In genomic region chr12:69824956-69825355, GRCh38 we compare ENCODE assay signal across 25 cellular contexts. TPM values are rescaled to one million over a fixed set of nuclear protein-coding genes. Genes with fewer than 3 reads are reported as not detected.
DNase-seq lines count a peak whose midpoint lies in the region; ATAC-seq, FAIRE-seq and TF ChIP-seq lines count a peak whose summit lies in the region.
"Had no signal": no experiment of that assay in that cellular context is flagged by ENCODE, and none has a peak within 500 bp of the region (broad histone marks: within the 10 kb centered on the region; RNA-seq: fewer than 3 reads in every experiment).

TSS of gene MYRFL (plus strand) at chr12:69825227. CDS start at chr12:69825518, 291 bp downstream.

- H3K4me2 ChIP-seq in SK-N-SH (no peak within 1 kb of the TSS), HepG2 (ENCODE audit: low read depth, low read length) (no peak within 1 kb of the TSS)
- H3K4me2 ChIP-seq: BLaER1 had no signal

- no peak within 1 kb of the TSS for H2AFZ ChIP-seq in SK-N-SH (ENCODE audit: low read depth)
- H2AFZ ChIP-seq in HepG2 (ENCODE audit: low read length): no peak within 1 kb of the TSS

- no TSS peak for BruUV-seq in HepG2 (replicated peaks; lab: Mats Ljungman, UMichigan)

- no peak within 1 kb of the TSS for H3K4me3 ChIP-seq in SK-N-SH (ENCODE audit: low read depth in 2 of 2, low read length in 1 of 2)
- H3K4me3 ChIP-seq in mucosa of descending colon: no peak within 1 kb of the TSS
- no peak within 1 kb of the TSS for H3K4me3 ChIP-seq in HepG2 (replicated peaks in 1 of 3; ENCODE audit: insufficient read depth in 1 of 3, low read depth in 2 of 3, low read length in 3 of 3)
- H3K4me3 ChIP-seq: BLaER1, HAP-1 had no signal

- TF ChIP-seq RAD21 in SK-N-SH (IDR thresholded peaks at IDR 0.05; ENCODE audit: low read length) (no peak), HepG2 (CRISPR knock-in tag; IDR thresholded peaks at IDR 0.05) (no peak)

- H3K27ac ChIP-seq in SK-N-SH (ENCODE audit: low read depth in 2 of 2, low read length in 1 of 2): no peak within 1 kb of the TSS
- H3K27ac ChIP-seq in HepG2 (ENCODE audit: extremely low read length, insufficient read depth, low read length): no peak within 1 kb of the TSS
- H3K27ac ChIP-seq: 22Rv1, BLaER1, C4-2B had no signal

- FAIRE-seq in frontal cortex (lab: Jason Lieb, UNC): peak; percentile 39
- FAIRE-seq in HepG2 (lab: Jason Lieb, UNC): no peak
- FAIRE-seq: A204.1, G401.6, GM12892, H54 had no signal

- no peak for TF ChIP-seq EP300 in SK-N-SH (IDR thresholded peaks at IDR 0.05; ENCODE audit: borderline replicate concordance in 1 of 2, low read depth in 1 of 2, low read length in 1 of 2)
- TF ChIP-seq EP300 in HepG2 (IDR thresholded peaks at IDR 0.05; ENCODE audit: low read depth in 2 of 2, low read length in 2 of 2): no peak
- no peak for TF ChIP-seq EP300 in HepG2 (CRISPR knock-in tag; IDR thresholded peaks at IDR 0.05; ENCODE audit: borderline replicate concordance)

- H3K36me3 ChIP-seq in SK-N-SH (replicated peaks in 1 of 2; ENCODE audit: control insufficient read depth in 1 of 2, insufficient read depth in 2 of 2, low read length in 1 of 2) (no peaks in the 10 kb centered on the region), mucosa of descending colon (ENCODE audit: low read depth) (no peaks in the 10 kb centered on the region), HepG2 (replicated peaks in 1 of 2; ENCODE audit: control insufficient read depth in 1 of 2, insufficient read depth in 2 of 2, low read length in 2 of 2) (no peaks in the 10 kb centered on the region)
- H3K36me3 ChIP-seq: BLaER1, HAP-1 had no signal

- H3F3A ChIP-seq in SK-N-SH (replicated peaks; ENCODE audit: insufficient read depth): peaks cover 5% of the 10 kb centered on the region

- intact Hi-C loops in mucosa of descending colon (cut with DNase I, micrococcal nuclease): no loop called here
- intact Hi-C loops in HepG2 (cut with micrococcal nuclease; ENCODE audit: unreplicated experiment): loop anchor here (10.0 kb wide), 1 partner anchor 80 kb away; no protein-coding TSS in a partner anchor

- CTCF ChIA-PET in SK-N-SH (lab: Yijun Ruan, JAX) (no interaction called here), HepG2 (lab: Yijun Ruan, JAX; ENCODE audit: low intra/inter-chr PET ratio, low total read pairs) (no interaction called here)

- H4K20me1 ChIP-seq in SK-N-SH (ENCODE audit: insufficient read depth) (no peaks in the 10 kb centered on the region), HepG2 (ENCODE audit: insufficient read depth, low read length) (no peaks in the 10 kb centered on the region)
- H4K20me1 ChIP-seq: BLaER1 had no signal

- no peak for DNase-seq in SK-N-SH
- DNase-seq in frontal cortex (ENCODE audit: low spot score in 2 of 2): no peak
- DNase-seq in mucosa of descending colon: no peak
- DNase-seq in HepG2 (ENCODE audit: low spot score): no peak
- no peak for DNase-seq in NCI-H1694 treated with DMSO at 0.1 percent for 48 hours (lab: John Stamatoyannopoulos, UW)
- no peak for DNase-seq in islet precursor cell
- no peak for DNase-seq in kidney tubule cell (ENCODE audit: low spot score)
- DNase-seq: Caco-2; CD4-positive, CD25-positive, alpha-beta regulatory T cell; CD8-positive, alpha-beta T cell; DMS153; DND-41; GOT3; HFFc6 had no signal

- ATAC-seq in SK-N-SH treated with all-trans-retinoic acid at 6 μM for 48 hours (no peak), mucosa of descending colon (peak; percentile 55), HepG2 (no peak)
- ATAC-seq: CD8-positive, alpha-beta T cell had no signal

- H3K9me3 ChIP-seq in SK-N-SH (no peaks in the 10 kb centered on the region), mucosa of descending colon (no peaks in the 10 kb centered on the region), HepG2 (ENCODE audit: low read length) (no peaks in the 10 kb centered on the region)
- H3K9me3 ChIP-seq: BLaER1, Caco-2, HAP-1 had no signal

- H3K9ac ChIP-seq in SK-N-SH (no peak within 1 kb of the TSS), HepG2 (ENCODE audit: insufficient read depth, low read depth, low read length) (no peak within 1 kb of the TSS)
- H3K9ac ChIP-seq: BLaER1 had no signal

- in situ Hi-C loops in HepG2 (cut with HindIII; ENCODE audit: extremely low pct_ligation_motif_present, low pct_unique_long_range_greater_than_20kb): no loop called here

- 85% methylated on average over 1 of the region's 1 CpG for WGBS in SK-N-SH (ENCODE audit: low lambda C conversion rate)
- WGBS in HepG2 (ENCODE audit: low lambda C conversion rate): 57% methylated on average over 1 of the region's 1 CpG

- H3K79me2 ChIP-seq in SK-N-SH (ENCODE audit: insufficient read depth) (no peaks in the 10 kb centered on the region), HepG2 (ENCODE audit: insufficient read depth, low read length) (no peaks in the 10 kb centered on the region)

- H3K4me1 ChIP-seq in SK-N-SH (ENCODE audit: control insufficient read depth in 1 of 2, insufficient read depth in 2 of 2, low read depth in 1 of 2, low read length in 1 of 2) (peaks cover 3 to 13% of the 10 kb centered on the region in 2 experiments; a peak in 3 of 4 replicates), mucosa of descending colon (ENCODE audit: low read depth) (no peaks in the 10 kb centered on the region), HepG2 (ENCODE audit: insufficient read depth, low read length) (no peaks in the 10 kb centered on the region)
- H3K4me1 ChIP-seq: Caco-2, HAP-1 had no signal

- no peaks in the 10 kb centered on the region for H3K9me2 ChIP-seq in SK-N-SH

- no peaks in the 10 kb centered on the region; the same call in 1 of the 2 replicates for H3K27me3 ChIP-seq in SK-N-SH (ENCODE audit: insufficient read depth)
- no peaks in the 10 kb centered on the region for H3K27me3 ChIP-seq in HepG2 (ENCODE audit: control insufficient read depth in 1 of 2, insufficient read depth in 2 of 2, low read length in 2 of 2)
- H3K27me3 ChIP-seq: BLaER1 had no signal

- POLR2A ChIA-PET in SK-N-SH (lab: Yijun Ruan, JAX) (no interaction called here), HepG2 (lab: Yijun Ruan, JAX) (no interaction called here)

- TF ChIP-seq CTCF in SK-N-SH (IDR thresholded peaks at IDR 0.05) (no peak), mucosa of descending colon (IDR thresholded peaks at IDR 0.05) (no peak), HepG2 (CRISPR knock-in tag; IDR thresholded peaks at IDR 0.05) (no peak)

- TF ChIP-seq POLR2A in HepG2 (IDR thresholded peaks at IDR 0.05; ENCODE audit: insufficient read depth in 1 of 2, low read depth in 2 of 2, low read length in 2 of 2): no peak

TF ChIP-seq in SK-N-SH, 30 proteins besides CTCF, POLR2A, EP300 and RAD21 (continues in another document):
- no peak for TF ChIP-seq POLR2AphosphoS5 (IDR thresholded peaks at IDR 0.05; ENCODE audit: low read depth, low read length)
- no peak for TF ChIP-seq RXRA (IDR thresholded peaks at IDR 0.05; ENCODE audit: borderline replicate concordance, low read depth)
- TF ChIP-seq, protein P1, sequence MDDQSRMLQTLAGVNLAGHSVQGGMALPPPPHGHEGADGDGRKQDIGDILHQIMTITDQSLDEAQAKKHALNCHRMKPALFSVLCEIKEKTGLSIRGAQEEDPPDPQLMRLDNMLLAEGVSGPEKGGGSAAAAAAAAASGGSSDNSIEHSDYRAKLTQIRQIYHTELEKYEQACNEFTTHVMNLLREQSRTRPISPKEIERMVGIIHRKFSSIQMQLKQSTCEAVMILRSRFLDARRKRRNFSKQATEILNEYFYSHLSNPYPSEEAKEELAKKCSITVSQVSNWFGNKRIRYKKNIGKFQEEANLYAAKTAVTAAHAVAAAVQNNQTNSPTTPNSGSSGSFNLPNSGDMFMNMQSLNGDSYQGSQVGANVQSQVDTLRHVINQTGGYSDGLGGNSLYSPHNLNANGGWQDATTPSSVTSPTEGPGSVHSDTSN (IDR thresholded peaks at IDR 0.05): no peak

TF ChIP-seq in HepG2, 621 proteins besides CTCF, POLR2A, EP300 and RAD21:
- TF ChIP-seq ZNF619 (CRISPR knock-in tag; IDR thresholded peaks at IDR 0.05): no peak
- TF ChIP-seq ZNF253 (CRISPR knock-in tag; IDR thresholded peaks at IDR 0.05; ENCODE audit: borderline replicate concordance): no peak
- no peak for TF ChIP-seq YEATS2 (CRISPR knock-in tag; IDR thresholded peaks at IDR 0.05; ENCODE audit: borderline replicate concordance)
- no peak for TF ChIP-seq ZNF660 (CRISPR knock-in tag; IDR thresholded peaks at IDR 0.05; ENCODE audit: borderline replicate concordance, low read depth)
- TF ChIP-seq ZNF678 (CRISPR knock-in tag; IDR thresholded peaks at IDR 0.05): no peak
- no peak for TF ChIP-seq ZNF335 (CRISPR knock-in tag; IDR thresholded peaks at IDR 0.05)

RNA-seq across cellular contexts. Expression of gene MYRFL, which starts in this region (rescaled TPM):
- not detected in 2 replicates for polyA plus RNA-seq in SK-N-SH (2012; rRNA removed)
- 0.01 TPM in 1 of 2 replicates, not detected in the other for polyA plus RNA-seq in SK-N-SH (2012; cell fraction: cytosol; rRNA removed)
- not detected in 2 replicates for polyA plus RNA-seq in SK-N-SH (2012; cell fraction: nucleus; rRNA removed)
- 0.82 TPM for total RNA-seq in frontal cortex
- total RNA-seq in mucosa of descending colon: under 1 TPM in 2 of 3 donors, not detected in 1; 0.23 to 0.58 TPM
- 0.09 and 0.10 TPM in 2 replicates for total RNA-seq in HepG2 (2016; rRNA removed; fragmentation: Illumina TruSeq; extraction: Trizol)
- total RNA-seq in HepG2 (2016; cell fraction: cytosol; rRNA removed; fragmentation: Illumina TruSeq; extraction: Trizol; ENCODE audit: low read depth): 0.35 and 0.40 TPM in 2 replicates
- total RNA-seq in HepG2 (2016; cell fraction: insoluble cytoplasmic fraction; rRNA removed; fragmentation: Illumina TruSeq; extraction: Trizol): 0.17 TPM in 1 of 2 replicates, not detected in the other
- 0.19 and 0.24 TPM in 2 replicates for total RNA-seq in HepG2 (2016; cell fraction: membrane; rRNA removed; fragmentation: Illumina TruSeq; extraction: Trizol)
- total RNA-seq in HepG2 (2016; cell fraction: nucleus; rRNA removed; fragmentation: Illumina TruSeq; extraction: Trizol): 0.31 and 0.44 TPM in 2 replicates
- 0.11 and 0.54 TPM in 2 replicates for polyA plus RNA-seq in HepG2 (2011; rRNA removed)
- polyA plus RNA-seq in HepG2 (2011; cell fraction: cytosol; rRNA removed): 0.01 and 0.08 TPM in 2 replicates
- polyA plus RNA-seq in HepG2 (2011; cell fraction: nucleus; rRNA removed): 0.26 and 0.48 TPM in 2 replicates
- polyA plus RNA-seq in HepG2 (2012): 0.20 and 0.25 TPM in 2 replicates
- polyA plus RNA-seq in HepG2 (2016; cell fraction: cytosol; fragmentation: Illumina TruSeq; extraction: Trizol; ENCODE audit: low read depth): not detected in 2 replicates
- not detected in 2 replicates for polyA plus RNA-seq in HepG2 (2016; cell fraction: insoluble cytoplasmic fraction; fragmentation: Illumina TruSeq; extraction: Trizol; ENCODE audit: low read depth)
- polyA plus RNA-seq in HepG2 (2016; cell fraction: membrane; fragmentation: Illumina TruSeq; extraction: Trizol; ENCODE audit: low read depth): not detected in 2 replicates
- polyA plus RNA-seq in HepG2 (2016; cell fraction: nucleus; fragmentation: Illumina TruSeq; extraction: Trizol; ENCODE audit: insufficient read depth, low read depth): 0.39 and 0.62 TPM in 2 replicates
- polyA minus RNA-seq in HepG2 (2011; rRNA and poly(A)+ RNA removed; ENCODE audit: low replicate concordance): 0.08 TPM in 1 of 2 replicates, not detected in the other
- not detected in 2 replicates for polyA minus RNA-seq in HepG2 (2011; cell fraction: cytosol; rRNA and poly(A)+ RNA removed)
- polyA minus RNA-seq in HepG2 (2011; cell fraction: nucleus; rRNA and poly(A)+ RNA removed): 0.52 and 1.1 TPM in 2 replicates
- total RNA-seq: B cell; CD4-positive, CD25-positive, alpha-beta regulatory T cell; CD8-positive, alpha-beta T cell; HFFc6 had no signal
- polyA plus RNA-seq: AG04450; CD4-positive, CD25-positive, alpha-beta regulatory T cell had no signal

Comparison
In these comparisons a context has a peak if more than half of its experiments do, and no peak if none do; other contexts are left out.
1. Peak in ATAC-seq in mucosa of descending colon; RNA of the gene not detected or under 1 TPM.